In the genomic region with DNA sequence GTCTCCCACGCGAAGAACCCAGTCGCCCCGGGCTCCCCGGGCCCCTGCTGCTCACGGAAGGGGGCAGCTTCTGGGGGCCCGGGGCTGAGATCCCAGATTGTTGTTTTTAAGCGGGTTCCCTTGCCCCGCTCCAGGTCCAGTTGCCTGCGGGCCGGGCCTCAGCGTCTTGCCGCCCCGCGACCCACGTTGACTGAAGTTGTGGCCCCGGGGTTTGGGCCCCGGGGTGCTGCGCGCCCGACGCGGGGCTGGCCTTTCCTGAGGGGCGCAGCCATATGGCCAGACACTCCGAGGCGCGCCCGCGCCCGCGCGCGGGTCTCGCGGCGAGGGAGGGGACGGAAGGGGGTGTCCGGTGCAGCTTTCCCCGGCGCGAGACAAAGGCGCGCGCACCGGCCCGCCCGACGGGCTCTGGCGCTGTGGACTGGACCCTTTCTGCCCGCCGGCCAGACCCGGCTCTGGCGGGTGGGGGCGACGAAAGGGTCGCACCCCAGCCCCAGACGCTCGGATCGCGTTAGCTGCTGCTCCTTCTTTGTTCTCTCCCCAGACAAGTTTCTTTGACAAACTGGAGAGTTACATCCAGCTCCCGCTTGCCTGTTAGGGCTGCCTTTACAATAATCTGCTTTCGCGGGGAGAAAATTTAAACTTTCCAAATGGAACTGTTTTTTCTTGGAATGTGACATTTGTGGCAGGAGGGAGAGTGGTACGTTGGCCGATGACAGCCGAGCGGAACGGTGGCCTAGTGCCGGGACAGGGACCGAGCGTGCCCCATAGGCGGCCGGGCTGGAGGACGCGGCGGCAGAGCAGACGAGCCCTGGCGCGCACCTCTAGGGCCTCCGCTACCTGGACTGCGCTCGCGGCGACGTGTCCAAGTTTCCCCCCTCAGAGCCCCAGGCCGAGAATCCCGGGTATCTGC, we compare ENCODE assay signal across 8 cellular contexts. TPM values are rescaled to one million over a fixed set of nuclear protein-coding genes. Genes with fewer than 3 reads are reported as not detected.
DNase-seq lines count a peak whose midpoint lies in the region; ATAC-seq and TF ChIP-seq lines count a peak whose summit lies in the region.

No MANE protein-coding gene starts in this region.

- no peak for DNase-seq in CD8-positive, alpha-beta T cell
- DNase-seq in NCI-H69 (lab: John Stamatoyannopoulos, UW) (peak; percentile 89), coronary artery (ENCODE audit: low spot score) (no peak), right lobe of liver (peak; percentile 54 to 63 (median 62)), H4 (ENCODE audit: low spot score) (no peak), NK-92 (lab: John Stamatoyannopoulos, UW; ENCODE audit: unreplicated experiment) (no peak)

- ATAC-seq in CD8-positive, alpha-beta T cell, result no peak
- ATAC-seq in GM19463 (IDR thresholded peaks at IDR 0.05; ENCODE audit: unreplicated experiment) (peak; percentile 36), right lobe of liver (peak; percentile 71 to 78 (median 74))

- no peaks in the 10 kb centered on the region for H3K36me3 ChIP-seq in CD8-positive, alpha-beta T cell (ENCODE audit: insufficient read depth, low read length)
- no peaks in the 10 kb centered on the region for H3K36me3 ChIP-seq in right lobe of liver
- H3K36me3 ChIP-seq in subcutaneous abdominal adipose tissue (ENCODE audit: control insufficient read depth in 5 of 5, insufficient read depth in 5 of 5, low read length in 5 of 5), result no peaks in the 10 kb centered on the region

- H3K9ac ChIP-seq in subcutaneous abdominal adipose tissue (ENCODE audit: low read length in 5 of 5), result peak overlapping the region; percentile 79 to 92 (median 81)

- H3K36me3 Mint-ChIP-seq in CD8-positive, alpha-beta T cell, result no peaks in the 10 kb centered on the region

- peaks cover 36% of the 10 kb centered on the region for H3K27me3 Mint-ChIP-seq in CD8-positive, alpha-beta T cell (ENCODE audit: low read depth)

- no peaks in the 10 kb centered on the region for H3K27me3 ChIP-seq in CD8-positive, alpha-beta T cell (ENCODE audit: insufficient read depth, low read length)
- H3K27me3 ChIP-seq in right lobe of liver (no peaks in the 10 kb centered on the region), subcutaneous abdominal adipose tissue (ENCODE audit: control insufficient read depth in 5 of 5, insufficient read depth in 4 of 5, low read length in 5 of 5) (no peaks in the 10 kb centered on the region)

- TF ChIP-seq POLR2A in right lobe of liver (IDR thresholded peaks at IDR 0.05), result no peak

- peak overlapping the region; percentile 11 for H3K4me3 ChIP-seq in CD8-positive, alpha-beta T cell (ENCODE audit: low read depth, low read length)
- H3K4me3 ChIP-seq in coronary artery (peak overlapping the region; percentile 86), right lobe of liver (peak overlapping the region; percentile 70 to 87 (median 84)), subcutaneous abdominal adipose tissue (ENCODE audit: low read depth in 1 of 5, low read length in 5 of 5) (peak overlapping the region; percentile 84 to 94 (median 91))

- H3K27ac ChIP-seq in CD8-positive, alpha-beta T cell (ENCODE audit: low read depth, low read length), result no peak overlapping the region
- H3K27ac ChIP-seq in coronary artery (peak overlapping the region; percentile 90 to 91), right lobe of liver (peak overlapping the region; percentile 82 to 88 (median 84)), subcutaneous abdominal adipose tissue (ENCODE audit: low read depth, low read length) (peak overlapping the region; percentile 92)

- no peak for TF ChIP-seq CTCF in CD8-positive, alpha-beta T cell (IDR thresholded peaks at IDR 0.05)
- TF ChIP-seq CTCF in coronary artery (IDR thresholded peaks at IDR 0.05), result no peak
- TF ChIP-seq CTCF in right lobe of liver (IDR thresholded peaks at IDR 0.05), result no peak

- H3K4me1 ChIP-seq in CD8-positive, alpha-beta T cell (ENCODE audit: insufficient read depth, low read length), result no peaks in the 10 kb centered on the region
- H3K4me1 ChIP-seq in right lobe of liver (peaks cover 0 to 8% (median 2%) of the 10 kb centered on the region in 4 donors), subcutaneous abdominal adipose tissue (ENCODE audit: control insufficient read depth in 5 of 5, insufficient read depth in 5 of 5, low read length in 5 of 5) (peaks cover 0 to 36% (median 29%) of the 10 kb centered on the region in 5 donors)

- no peaks in the 10 kb centered on the region for H3K9me3 ChIP-seq in CD8-positive, alpha-beta T cell (ENCODE audit: low read length)
- H3K9me3 ChIP-seq in right lobe of liver (no peaks in the 10 kb centered on the region), subcutaneous abdominal adipose tissue (ENCODE audit: control insufficient read depth in 5 of 5, low read length in 5 of 5) (no peaks in the 10 kb centered on the region)

- no peak overlapping the region for H3K27ac Mint-ChIP-seq in CD8-positive, alpha-beta T cell

- H3K4me1 Mint-ChIP-seq in CD8-positive, alpha-beta T cell (ENCODE audit: low read depth), result peaks cover 10% of the 10 kb centered on the region

- peak overlapping the region; percentile 76 for H3K4me3 Mint-ChIP-seq in CD8-positive, alpha-beta T cell

- POLR2A ChIA-PET in CD8-positive, alpha-beta T cell (lab: Charles Lee), result no interaction called here

- H3K9me3 Mint-ChIP-seq in CD8-positive, alpha-beta T cell, result no peaks in the 10 kb centered on the region

- intact Hi-C loops in CD8-positive, alpha-beta T cell (cut with DNase I, micrococcal nuclease), result no loop called here
- intact Hi-C loops in right lobe of liver (cut with DNase I), result no loop called here

- CTCF ChIA-PET in CD8-positive, alpha-beta T cell (lab: Charles Lee), result no interaction called here

- WGBS in right lobe of liver (ENCODE audit: insufficient coverage, low coverage, low lambda C conversion rate, missing lambda C conversion rate), result 0% methylated on average over 23 of the region's 87 CpGs

RNA-seq across cellular contexts. Expression of a gene that starts 0.7 kb away (rescaled TPM):
- total RNA-seq in CD8-positive, alpha-beta T cell, result under 1 TPM; 0.19 to 0.39 TPM
- 10 to 100 TPM in 4 of 6 experiments, 1 to 10 TPM in 2; 7.4 to 43.8 (median 17.3) TPM for total RNA-seq in right lobe of liver
- total RNA-seq in H4 (2014; rRNA removed; shearing (Covaris generic)), result 1.5 and 2.6 TPM in 2 replicates

Comparison
In these comparisons a context has a peak if more than half of its experiments do, and no peak if none do; other contexts are left out.
1. DNase-seq: peak in NCI-H69 (single experiment) and right lobe of liver (3 of 3); none in CD8-positive, alpha-beta T cell (0 of 7), coronary artery (single experiment), H4 (single experiment) and NK-92 (single experiment).
2. H3K4me3 ChIP-seq: peak in every context shown above with its lines; median percentile 91 in subcutaneous abdominal adipose tissue; 86 in coronary artery; 84 in right lobe of liver; 11 in CD8-positive, alpha-beta T cell.